Comparison of ENCODE assay signal across 19 cellular contexts in genomic region chr1:93628682-93629081, GRCh38. TPM values are rescaled to one million over a fixed set of nuclear protein-coding genes. Genes with fewer than 3 reads are reported as not detected.
DNase-seq lines count a peak whose midpoint lies in the region; ATAC-seq, FAIRE-seq and TF ChIP-seq lines count a peak whose summit lies in the region.
"Had no signal": no experiment of that assay in that cellular context is flagged by ENCODE, and none has a peak within 500 bp of the region (broad histone marks: within the 10 kb centered on the region; RNA-seq: fewer than 3 reads in every experiment).

No MANE protein-coding gene starts in this region.

- peaks cover 83% of the 10 kb centered on the region for H3K4me1 ChIP-seq in A549
- peaks cover 50% of the 10 kb centered on the region for H3K4me1 ChIP-seq in Panc1 (ENCODE audit: control insufficient read depth, insufficient read depth, low read length)
- peaks cover 54% of the 10 kb centered on the region for H3K4me1 ChIP-seq in endothelial cell of umbilical vein (ENCODE audit: control insufficient read depth, extremely low read depth, insufficient read depth, low read length)
- no peaks in the 10 kb centered on the region for H3K4me1 ChIP-seq in prostate gland (replicated peaks)
- H3K4me1 ChIP-seq: pancreas had no signal

- POLR2A ChIA-PET in A549 (lab: Yijun Ruan, JAX), result interaction anchor here (0.9 to 1.5 kb wide), 2 partner anchors 53 to 186 kb away, joined by 4 read pairs; partner anchors contain the start of gene BCAR3
- POLR2A ChIA-PET in Panc1 (lab: Charles Lee), result interaction anchor here (1.1 kb wide), 1 partner anchor 185 kb away, joined by 3 read pairs; no protein-coding TSS in a partner anchor
- POLR2A ChIA-PET in endothelial cell of umbilical vein (lab: Charles Lee), result interaction anchor here (0.7 to 1.1 kb wide), 2 partner anchors 41 to 215 kb away, joined by 3 to 4 read pairs; no protein-coding TSS in a partner anchor

- H3K4me3 ChIP-seq in A549, result no peak overlapping the region
- no peak overlapping the region for H3K4me3 ChIP-seq in Panc1 (ENCODE audit: low read depth in 2 of 2, low read length in 2 of 2)
- no peak overlapping the region for H3K4me3 ChIP-seq in endothelial cell of umbilical vein (replicated peaks in 1 of 3; ENCODE audit: insufficient read depth in 1 of 3, low read depth in 1 of 3, low read length in 3 of 3)
- no peak overlapping the region for H3K4me3 ChIP-seq in prostate gland
- H3K4me3 ChIP-seq: heart left ventricle, pancreas, right atrium auricular region, transverse colon had no signal

- peaks cover 69% of the 10 kb centered on the region for H3K79me2 ChIP-seq in endothelial cell of umbilical vein (ENCODE audit: control insufficient read depth, insufficient read depth, low read length)

- TF ChIP-seq POLR2A in A549 (IDR thresholded peaks at IDR 0.05; ENCODE audit: low read length) (no peak), endothelial cell of umbilical vein (IDR thresholded peaks at IDR 0.05; ENCODE audit: low read depth, low read length) (no peak), prostate gland (IDR thresholded peaks at IDR 0.05) (no peak)

- DNase-seq in A549 (ENCODE audit: low read depth in 1 of 2, low spot score in 1 of 2) (no peak), Panc1 (ENCODE audit: low read depth, low spot score) (no peak), endothelial cell of umbilical vein (ENCODE audit: low read depth, low spot score) (no peak), prostate gland (ENCODE audit: low spot score) (no peak), CD1c-positive myeloid dendritic cell (ENCODE audit: extremely low spot score) (no peak)
- no peak for DNase-seq in activated effector memory CD4-positive, alpha-beta T cell treated with anti-CD3 and anti-CD28 coated beads, Interleukin-2, amount 50 U/mL, for 16 hours
- DNase-seq: 8988T; activated CD4-positive, alpha-beta T cell treated with anti-CD3 and anti-CD28 coated beads, Interleukin-2, amount 50 U/mL, for 1 hour; activated CD8-positive, alpha-beta memory T cell treated with anti-CD3 and anti-CD28 coated beads, Interleukin-2, amount 10 ng/mL, durations not matched to agents 7 days and 5 days; aorta; GF-D8; H7; heart left ventricle; stimulated activated CD4-positive, alpha-beta T cell treated with anti-CD3 and anti-CD28 coated beads, Interleukin-4, amount 100 ng/mL, for 4 hours; transverse colon had no signal

- no peak for ATAC-seq in A549
- ATAC-seq in Panc1, result no peak
- ATAC-seq in GM21367 (IDR thresholded peaks at IDR 0.05; ENCODE audit: unreplicated experiment), result no peak
- no peak for ATAC-seq in GM19351 (IDR thresholded peaks at IDR 0.05; ENCODE audit: unreplicated experiment)

- 85% methylated on average over 3 of the region's 3 CpGs for WGBS in A549 (ENCODE audit: missing lambda C conversion rate)
- WGBS in prostate gland, result 85% methylated on average over 3 of the region's 3 CpGs

- TF ChIP-seq RAD21 in A549 (conservative IDR thresholded peaks at IDR 0.05 in 1 of 2, IDR thresholded peaks at IDR 0.05 in 1 of 2), result no peak

- intact Hi-C loops in Panc1 (cut with micrococcal nuclease; ENCODE audit: unreplicated experiment), result loop anchor here (1.0 kb wide), 1 partner anchor 186 kb away; no protein-coding TSS in a partner anchor
- intact Hi-C loops in endothelial cell of umbilical vein (cut with micrococcal nuclease), result loop anchor here (1.0 to 5.0 kb wide), 8 partner anchors 52 to 546 kb away; partner anchors contain the start of gene DR1
- intact Hi-C loops in prostate gland (cut with DNase I), result loop anchor here (2.0 kb wide), 1 partner anchor 184 kb away; no protein-coding TSS in a partner anchor

- H3K27me3 ChIP-seq in Panc1 (ENCODE audit: control insufficient read depth, insufficient read depth, low read length), result no peaks in the 10 kb centered on the region
- H3K27me3 ChIP-seq in endothelial cell of umbilical vein (ENCODE audit: control insufficient read depth in 2 of 2, insufficient read depth in 2 of 2, low read length in 2 of 2), result no peaks in the 10 kb centered on the region
- no peaks in the 10 kb centered on the region for H3K27me3 ChIP-seq in prostate gland (replicated peaks; ENCODE audit: insufficient read depth)
- H3K27me3 ChIP-seq: heart left ventricle, pancreas, right atrium auricular region, transverse colon had no signal

- no peak for FAIRE-seq in A549 (lab: Jason Lieb, UNC)
- FAIRE-seq in endothelial cell of umbilical vein (lab: Jason Lieb, UNC), result no peak

- TF ChIP-seq CTCF in A549 (IDR thresholded peaks at IDR 0.05) (no peak), Panc1 (IDR thresholded peaks at IDR 0.05) (no peak), endothelial cell of umbilical vein (IDR thresholded peaks at IDR 0.05; ENCODE audit: extremely low read depth in 1 of 2, insufficient read depth in 1 of 2, low read depth in 1 of 2, low read length in 2 of 2) (no peak), prostate gland (IDR thresholded peaks at IDR 0.05) (no peak)

- H3K27ac ChIP-seq in A549 (peak overlapping the region; percentile 54 to 65; a peak in 5 of 6 replicates), Panc1 (ENCODE audit: low read length) (peak overlapping the region; percentile 65), endothelial cell of umbilical vein (ENCODE audit: insufficient read depth, low read depth, low read length) (peak overlapping the region; percentile 0), prostate gland (peak overlapping the region; percentile 22 to 25)
- H3K27ac ChIP-seq: pancreas, right atrium auricular region, transverse colon had no signal

- H2AFZ ChIP-seq in endothelial cell of umbilical vein (ENCODE audit: low read depth, low read length), result no peak overlapping the region

- H3K36me3 ChIP-seq in Panc1 (ENCODE audit: control insufficient read depth, insufficient read depth, low read length) (no peaks in the 10 kb centered on the region; the same call in 1 of the 2 replicates), endothelial cell of umbilical vein (ENCODE audit: control insufficient read depth in 2 of 2, extremely low read depth in 1 of 2, insufficient read depth in 2 of 2, low read length in 2 of 2) (peaks cover 0 to 1% of the 10 kb centered on the region in 2 experiments), prostate gland (no peaks in the 10 kb centered on the region)
- H3K36me3 ChIP-seq: heart left ventricle, pancreas, right atrium auricular region, transverse colon had no signal

- dilution Hi-C loops in endothelial cell of umbilical vein (cut with MboI; ENCODE audit: extremely low pct_ligation_motif_present, low sequenced_read_pairs), result no loop called here

- H3K9me3 ChIP-seq in A549, result no peaks in the 10 kb centered on the region
- H3K9me3 ChIP-seq in Panc1 (ENCODE audit: control insufficient read depth, insufficient read depth, low read depth, low read length), result no peaks in the 10 kb centered on the region
- H3K9me3 ChIP-seq in endothelial cell of umbilical vein (replicated peaks; ENCODE audit: control insufficient read depth, insufficient read depth, low read length), result no peaks in the 10 kb centered on the region
- H3K9me3 ChIP-seq in prostate gland, result no peaks in the 10 kb centered on the region
- H3K9me3 ChIP-seq: pancreas, right atrium auricular region, transverse colon had no signal

- in situ Hi-C loops in Panc1 (cut with HindIII; ENCODE audit: low pct_unique_long_range_greater_than_20kb, low sequenced_read_pairs), result no loop called here

- no peak for TF ChIP-seq EP300 in A549 (IDR thresholded peaks at IDR 0.05)

- no peaks in the 10 kb centered on the region for H3K9me1 ChIP-seq in endothelial cell of umbilical vein (replicated peaks; ENCODE audit: control insufficient read depth, extremely low read depth, insufficient read depth, low read length)

- BruUV-seq in Panc1 (replicated peaks; lab: Mats Ljungman, UMichigan) (no TSS peak), endothelial cell of umbilical vein (replicated peaks; lab: Mats Ljungman, UMichigan) (no TSS peak)

- no peak overlapping the region for H3K9ac ChIP-seq in endothelial cell of umbilical vein (replicated peaks; ENCODE audit: extremely low read depth, insufficient read depth, low read length)

- CTCF ChIA-PET in A549 (lab: Yijun Ruan, JAX) (interaction anchor here (0.8 to 11.5 kb wide), 28 partner anchors 9 to 227 kb away, joined by 3 to 236 read pairs (median 5); partner anchors contain the start of gene BCAR3), Panc1 (lab: Charles Lee) (interaction anchor here (1.2 to 3.5 kb wide), 4 partner anchors 20 to 215 kb away, joined by 3 to 38 read pairs (median 8); no protein-coding TSS in a partner anchor), endothelial cell of umbilical vein (lab: Charles Lee) (interaction anchor here (0.7 to 11.1 kb wide), 36 partner anchors 10 to 707 kb away, joined by 3 to 490 read pairs (median 9); partner anchors contain the start of genes BCAR3 and FNBP1L)

- H3K4me2 ChIP-seq in A549 (no peak overlapping the region), endothelial cell of umbilical vein (ENCODE audit: insufficient read depth, low read length) (no peak overlapping the region)

- H4K20me1 ChIP-seq in endothelial cell of umbilical vein (replicated peaks; ENCODE audit: control insufficient read depth, extremely low read depth, insufficient read depth, low read length), result no peaks in the 10 kb centered on the region

TF ChIP-seq in A549, 52 proteins besides CTCF, POLR2A, EP300 and RAD21 (continues in another document):
- no peak for TF ChIP-seq CHD2 (IDR thresholded peaks at IDR 0.05; ENCODE audit: low read length, partially characterized antibody)
- no peak for TF ChIP-seq SMC3 (IDR thresholded peaks at IDR 0.05)
- no peak for TF ChIP-seq FOXS1 (CRISPR knock-in tag; IDR thresholded peaks at IDR 0.05)

TF ChIP-seq in endothelial cell of umbilical vein, 7 proteins besides CTCF, POLR2A, EP300 and RAD21 (continues in another document):
- TF ChIP-seq GATA2 (IDR thresholded peaks at IDR 0.05; ENCODE audit: insufficient read depth, insufficient read length, low read depth, low read length) (no peak), POLR2AphosphoS5 (IDR thresholded peaks at IDR 0.05; ENCODE audit: insufficient read depth, low read depth, low read length) (no peak)

RNA-seq across cellular contexts. Expression of gene BCAR3, which starts 53.0 kb away (rescaled TPM):
- polyA plus RNA-seq in A549 (2011; rRNA removed), result 31.6 and 32.1 TPM in 2 replicates
- polyA plus RNA-seq in A549 (2012; cell fraction: cytosol; rRNA removed), result 28.6 and 37.0 TPM in 2 replicates
- 40.5 and 50.4 TPM in 2 replicates for polyA plus RNA-seq in A549 (2012; cell fraction: nucleus; rRNA removed)
- 29.8 to 35.8 TPM (median 33.4 TPM) in 3 replicates for polyA plus RNA-seq in A549 (2017; fragmentation: RNase III; extraction: RNeasy Plus Mini Kit Qiagen cat#74134 plus additional on column Dnase treatment)
- polyA minus RNA-seq in A549 (2011; rRNA and poly(A)+ RNA removed), result 27.5 and 30.0 TPM in 2 replicates
- total RNA-seq in Panc1 (2021; ENCODE audit: unreplicated experiment), result 33.9 TPM
- polyA plus RNA-seq in Panc1 (2012; ENCODE audit: insufficient read length), result 22.4 TPM
- total RNA-seq in endothelial cell of umbilical vein, result 31.2 and 32.9 TPM in 2 replicates
- 15.6 and 17.5 TPM in 2 replicates for polyA plus RNA-seq in endothelial cell of umbilical vein
- polyA plus RNA-seq in endothelial cell of umbilical vein (2011; cell fraction: cytosol; rRNA removed), result 25.3 and 26.5 TPM in 2 replicates
- 36.3 and 37.1 TPM in 2 replicates for polyA plus RNA-seq in endothelial cell of umbilical vein (2011; cell fraction: nucleus; rRNA removed)
- polyA plus RNA-seq in endothelial cell of umbilical vein (2012), result 32.6 and 38.1 TPM in 2 replicates
- polyA minus RNA-seq in endothelial cell of umbilical vein, result 18.1 and 19.7 TPM in 2 replicates
- 69.6 TPM for polyA minus RNA-seq in endothelial cell of umbilical vein (2011; cell fraction: cytosol; rRNA and poly(A)+ RNA removed)
- polyA minus RNA-seq in endothelial cell of umbilical vein (2011; cell fraction: nucleus; rRNA and poly(A)+ RNA removed), result 30.1 and 38.1 TPM in 2 replicates
- 10 to 100 TPM; 22.9 to 52.8 TPM for total RNA-seq in prostate gland

Comparison
In these comparisons a context has a peak if more than half of its experiments do, and no peak if none do; other contexts are left out.
1. H3K27ac ChIP-seq: peak in every context shown above with its lines; median percentile 65 in Panc1; 60 in A549; 24 in prostate gland; 0 in endothelial cell of umbilical vein.